In genomic region chr4:4839471-4839810, GRCh38 we compare ENCODE assay signal across 16 cellular contexts. TPM values are rescaled to one million over a fixed set of nuclear protein-coding genes. Genes with fewer than 3 reads are reported as not detected.
DNase-seq lines count a peak whose midpoint lies in the region; ATAC-seq, FAIRE-seq and TF ChIP-seq lines count a peak whose summit lies in the region.
"Had no signal": no experiment of that assay in that cellular context is flagged by ENCODE, and none has a peak within 500 bp of the region (broad histone marks: within the 10 kb centered on the region; RNA-seq: fewer than 3 reads in every experiment).

No MANE protein-coding gene starts in this region.

- TF ChIP-seq POLR2A in H1 (IDR thresholded peaks at IDR 0.05; ENCODE audit: control extremely low read depth in 1 of 2, low read depth in 2 of 2, low read length in 2 of 2): no peak

- H4K5ac ChIP-seq in H1 (ENCODE audit: insufficient read length, low read depth, low read length): no peak overlapping the region

- peaks cover 15 to 29% (median 20%) of the 10 kb centered on the region in 10 experiments for H3K4me1 ChIP-seq in BLaER1 treated with 17β-estradiol and CSF1 and Interleukin-3, amounts not matched to agents 10 nM and 100 nM
- H3K4me1 ChIP-seq in H1 (replicated peaks in 1 of 4; ENCODE audit: control insufficient read depth in 3 of 4, insufficient read depth in 4 of 4, low read length in 3 of 4): peaks cover 0 to 3% (median 0%) of the 10 kb centered on the region in 4 experiments; a peak in 2 of 7 replicates
- no peaks in the 10 kb centered on the region for H3K4me1 ChIP-seq in upper lobe of right lung

- TF ChIP-seq CTCF in H1 (IDR thresholded peaks at IDR 0.05; ENCODE audit: control extremely low read depth in 1 of 3, insufficient read depth in 1 of 3, low read depth in 1 of 3, low read length in 3 of 3) (no peak), upper lobe of right lung (IDR thresholded peaks at IDR 0.05) (no peak)

- WGBS in H1 (ENCODE audit: extremely low coverage in 1 of 2, insufficient coverage in 1 of 2, insufficient read length in 1 of 2, insufficient replicate concordance in 2 of 2, low coverage in 1 of 2, low lambda C conversion rate in 2 of 2, missing lambda C conversion rate in 1 of 2), 2 experiments: 89% methylated on average over 5 of the region's 5 CpGs; no CpG with 5 or more reads in 1 of the 2 experiments

- H4K20me1 ChIP-seq in BLaER1 treated with 17β-estradiol and CSF1 and Interleukin-3, amounts not matched to agents 10 nM and 100 nM: no peaks in the 10 kb centered on the region; a peak in 1 of 22 replicates
- peaks cover 0 to 3% of the 10 kb centered on the region in 2 experiments for H4K20me1 ChIP-seq in H1 (replicated peaks in 1 of 2; ENCODE audit: control insufficient read depth in 1 of 2, insufficient read depth in 2 of 2, low read length in 2 of 2)

- H3K4me3 ChIP-seq in BLaER1 treated with 17β-estradiol and CSF1 and Interleukin-3, amounts not matched to agents 10 nM and 100 nM: no peak overlapping the region
- H3K4me3 ChIP-seq in H1 (ENCODE audit: extremely low read depth in 1 of 4, insufficient read depth in 2 of 4, low read depth in 3 of 4, low read length in 4 of 4) (no peak overlapping the region), upper lobe of right lung (no peak overlapping the region)

- no peak overlapping the region for H4K91ac ChIP-seq in H1 (replicated peaks; ENCODE audit: insufficient read length, low read length)

- FAIRE-seq in H1 (lab: Jason Lieb, UNC): no peak
- FAIRE-seq: A204.1, D721Med had no signal

- H2AFZ ChIP-seq in H1 (ENCODE audit: low read length): no peak overlapping the region

- no peak overlapping the region for H3K23ac ChIP-seq in H1 (ENCODE audit: insufficient read length)

- ATAC-seq in upper lobe of right lung: no peak
- ATAC-seq in HG03520 (IDR thresholded peaks at IDR 0.05; ENCODE audit: unreplicated experiment): no peak
- ATAC-seq: CD8-positive, alpha-beta T cell had no signal

- no peak overlapping the region for H2BK15ac ChIP-seq in H1 (ENCODE audit: low read length)

- no peak overlapping the region for H2BK5ac ChIP-seq in H1 (ENCODE audit: low read depth, low read length)

- H3K4me2 ChIP-seq in BLaER1 treated with 17β-estradiol and CSF1 and Interleukin-3, amounts not matched to agents 10 nM and 100 nM: peak overlapping the region; percentile 56 to 86 (median 77); a peak in 18 of 22 replicates
- H3K4me2 ChIP-seq in H1 (ENCODE audit: insufficient read depth in 1 of 2, low read depth in 2 of 2, low read length in 2 of 2): no peak overlapping the region

- no peak overlapping the region for H2BK12ac ChIP-seq in H1 (ENCODE audit: low read depth, low read length)

- POLR2A ChIA-PET in H1 (lab: Charles Lee; ENCODE audit: partially characterized antibody): interaction anchor here (1.0 to 1.5 kb wide), 2 partner anchors 8 to 13 kb away, joined by 3 to 4 read pairs; no protein-coding TSS in a partner anchor

- no peak overlapping the region for H2BK120ac ChIP-seq in H1 (replicated peaks; ENCODE audit: low read depth, low read length)

- no peaks in the 10 kb centered on the region for H3K23me2 ChIP-seq in H1 (ENCODE audit: low read depth, low read length)

- no peak overlapping the region for H3K18ac ChIP-seq in H1 (ENCODE audit: extremely low read depth, low read length)

- no peak for TF ChIP-seq RAD21 in H1 (IDR thresholded peaks at IDR 0.05 in 1 of 2, conservative IDR thresholded peaks at IDR 0.05 in 1 of 2; ENCODE audit: low read depth in 2 of 2, low read length in 2 of 2)

- no peak overlapping the region for H3K4ac ChIP-seq in H1 (replicated peaks; ENCODE audit: insufficient read length, low read depth, low read length)

- CTCF ChIA-PET in H1 (lab: Charles Lee; ENCODE audit: partially characterized antibody): interaction anchor here (2.6 to 4.9 kb wide), 2 partner anchors 145 to 161 kb away, joined by 5 to 31 read pairs; no protein-coding TSS in a partner anchor

- peaks cover 8 to 19% (median 15%) of the 10 kb centered on the region in 11 experiments; a peak in 21 of 22 replicates for H3K9me3 ChIP-seq in BLaER1 treated with 17β-estradiol and CSF1 and Interleukin-3, amounts not matched to agents 10 nM and 100 nM (replicated peaks in 1 of 11)
- peaks cover 0 to 4% of the 10 kb centered on the region in 2 experiments; a peak in 2 of 4 replicates for H3K9me3 ChIP-seq in H1 (ENCODE audit: insufficient read depth in 2 of 2, low read depth in 1 of 2, low read length in 1 of 2)
- no peaks in the 10 kb centered on the region for H3K9me3 ChIP-seq in upper lobe of right lung

- DNase-seq in H1 (ENCODE audit: low read depth in 1 of 2, low spot score in 2 of 2) (no peak), upper lobe of right lung (peak; percentile 30), DMS79 (lab: John Stamatoyannopoulos, UW) (no peak), NCI-H748 (lab: John Stamatoyannopoulos, UW; ENCODE audit: unreplicated experiment) (no peak)
- DNase-seq: CD8-positive, alpha-beta T cell; COR-L47; DMS153; DND-41; GDM1 had no signal

- H4K8ac ChIP-seq in H1 (ENCODE audit: extremely low read depth, insufficient read depth, low read length): no peak overlapping the region

- H3K14ac ChIP-seq in H1 (ENCODE audit: insufficient read length): no peak overlapping the region

- no peak for TF ChIP-seq EP300 in H1 (IDR thresholded peaks at IDR 0.05; ENCODE audit: borderline replicate concordance in 1 of 2, low read depth in 2 of 2, low read length in 2 of 2)

- H3K27ac ChIP-seq in BLaER1 treated with 17β-estradiol and CSF1 and Interleukin-3, amounts not matched to agents 10 nM and 100 nM: no peak overlapping the region
- H3K27ac ChIP-seq in angular gyrus (ENCODE audit: low read depth, low read length) (peak overlapping the region; percentile 75), H1 (ENCODE audit: low read depth, low read length) (no peak overlapping the region), upper lobe of right lung (no peak overlapping the region)

- intact Hi-C loops in upper lobe of right lung (cut with DNase I): no loop called here

- H3K9ac ChIP-seq in BLaER1 treated with 17β-estradiol and CSF1 and Interleukin-3, amounts not matched to agents 10 nM and 100 nM: no peak overlapping the region
- H3K9ac ChIP-seq in H1 (replicated peaks in 1 of 4; ENCODE audit: extremely low read depth in 1 of 4, low read depth in 3 of 4, low read length in 3 of 4): no peak overlapping the region

- no peaks in the 10 kb centered on the region for H3K79me1 ChIP-seq in H1 (ENCODE audit: low read depth, low read length)

- H2AK5ac ChIP-seq in H1 (ENCODE audit: low read depth, low read length): no peak overlapping the region

- H3K27me3 ChIP-seq in BLaER1 treated with 17β-estradiol and CSF1 and Interleukin-3, amounts not matched to agents 10 nM and 100 nM: peaks cover 0 to 7% (median 0%) of the 10 kb centered on the region in 11 experiments; a peak in 1 of 22 replicates
- H3K27me3 ChIP-seq in H1 (replicated peaks in 1 of 4; ENCODE audit: control insufficient read depth in 3 of 4, extremely low read depth in 1 of 4, insufficient read depth in 3 of 4, low read length in 3 of 4) (peaks cover 0 to 9% (median 6%) of the 10 kb centered on the region in 4 experiments; a peak in 4 of 7 replicates), upper lobe of right lung (peaks cover 20% of the 10 kb centered on the region)

- no peaks in the 10 kb centered on the region for H3K36me3 ChIP-seq in BLaER1 treated with 17β-estradiol and CSF1 and Interleukin-3, amounts not matched to agents 10 nM and 100 nM
- H3K36me3 ChIP-seq in H1 (ENCODE audit: control insufficient read depth in 2 of 4, insufficient read depth in 4 of 4, low read length in 3 of 4) (no peaks in the 10 kb centered on the region), upper lobe of right lung (no peaks in the 10 kb centered on the region)

- H3K79me2 ChIP-seq in H1 (ENCODE audit: control insufficient read depth in 1 of 2, insufficient read depth in 2 of 2, low read length in 2 of 2): peaks cover 0 to 3% of the 10 kb centered on the region in 2 experiments; a peak in 2 of 4 replicates

- H2BK20ac ChIP-seq in H1 (ENCODE audit: low read length): no peak overlapping the region

- H3K56ac ChIP-seq in H1 (replicated peaks; ENCODE audit: insufficient read length, low read depth, low read length): no peak overlapping the region

TF ChIP-seq in H1, 55 proteins besides CTCF, POLR2A, EP300 and RAD21:
- TF ChIP-seq NANOG (IDR thresholded peaks at IDR 0.05; ENCODE audit: insufficient read depth, low read depth, low read length, poor library complexity, severe bottlenecking): no peak
- TF ChIP-seq KDM1A (IDR thresholded peaks at IDR 0.05; ENCODE audit: borderline replicate concordance, low read length): 0 out of 2 replicates have a peak, but pooled peaks have one; percentile 50

RNA-seq across cellular contexts. Expression of gene MSX1, which starts 20.0 kb away (rescaled TPM):
- total RNA-seq in H1 (2021; fragmentation: NEBNext Ultra II Directional; extraction: Animal tissue kit (Norgen Biotek cat#: 25700)): not detected in 2 replicates
- polyA plus RNA-seq in H1 (2011; rRNA removed): 0.47 and 0.75 TPM in 2 replicates
- polyA plus RNA-seq in H1 (2011; cell fraction: cytosol; rRNA removed): 0.34 TPM
- 2.0 TPM for polyA plus RNA-seq in H1 (2011; cell fraction: nucleus; rRNA removed)
- 0.23 to 0.44 TPM (median 0.34 TPM) in 4 replicates for polyA plus RNA-seq in H1 (2012, experiment 1 of 2)
- polyA plus RNA-seq in H1 (2012, experiment 2 of 2): 0.55 TPM
- polyA plus RNA-seq in H1 (2013, experiment 1 of 2): 0.24 TPM
- polyA plus RNA-seq in H1 (2013, experiment 2 of 2): 0.26 TPM
- not detected in 2 replicates for polyA minus RNA-seq in H1 (2011; rRNA and poly(A)+ RNA removed)
- not detected for polyA minus RNA-seq in H1 (2011; cell fraction: cytosol; rRNA and poly(A)+ RNA removed)
- 0.30 TPM for polyA minus RNA-seq in H1 (2011; cell fraction: nucleus; rRNA and poly(A)+ RNA removed)
- total RNA-seq in upper lobe of right lung: 2.5 TPM
- total RNA-seq: B cell; CD8-positive, alpha-beta T cell had no signal
- polyA plus RNA-seq: CD14-positive monocyte had no signal

Comparison
In these comparisons a context has a peak if more than half of its experiments do, and no peak if none do; other contexts are left out.
1. H3K4me2 ChIP-seq: peak in BLaER1 treated with 17β-estradiol and CSF1 and Interleukin-3, amounts not matched to agents 10 nM and 100 nM (11 of 11); none in H1 (0 of 2).